1 cellular context compared by ENCODE assay signal in the genomic region with DNA sequence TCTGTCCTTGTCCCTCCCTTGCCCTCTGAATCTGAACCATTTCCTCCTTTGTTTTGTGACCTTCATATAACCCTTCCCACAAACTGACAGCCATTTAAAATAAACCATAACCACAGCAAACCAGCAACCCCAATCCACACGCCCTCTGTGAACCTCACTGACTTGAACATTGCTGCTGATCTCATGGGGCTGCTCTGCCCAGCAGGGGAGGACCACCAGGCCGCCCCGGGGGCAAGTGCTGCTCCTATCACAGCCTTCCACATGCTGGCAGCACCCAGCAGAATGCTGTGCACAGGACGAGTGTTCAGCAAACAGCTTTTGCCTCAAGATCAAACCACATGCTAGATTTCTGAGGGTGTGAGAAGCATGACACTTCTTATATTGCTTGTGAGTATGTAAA.
TF ChIP-seq lines count a peak whose summit lies in the region.

No MANE protein-coding gene starts in this region.

TF ChIP-seq in HepG2, 621 proteins besides CTCF, POLR2A, EP300 and RAD21 (continued from another document):
- TF ChIP-seq, protein P1, sequence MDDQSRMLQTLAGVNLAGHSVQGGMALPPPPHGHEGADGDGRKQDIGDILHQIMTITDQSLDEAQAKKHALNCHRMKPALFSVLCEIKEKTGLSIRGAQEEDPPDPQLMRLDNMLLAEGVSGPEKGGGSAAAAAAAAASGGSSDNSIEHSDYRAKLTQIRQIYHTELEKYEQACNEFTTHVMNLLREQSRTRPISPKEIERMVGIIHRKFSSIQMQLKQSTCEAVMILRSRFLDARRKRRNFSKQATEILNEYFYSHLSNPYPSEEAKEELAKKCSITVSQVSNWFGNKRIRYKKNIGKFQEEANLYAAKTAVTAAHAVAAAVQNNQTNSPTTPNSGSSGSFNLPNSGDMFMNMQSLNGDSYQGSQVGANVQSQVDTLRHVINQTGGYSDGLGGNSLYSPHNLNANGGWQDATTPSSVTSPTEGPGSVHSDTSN (CRISPR knock-in tag; IDR thresholded peaks at IDR 0.05; ENCODE audit: borderline replicate concordance): no peak
- no peak for TF ChIP-seq TBX3 (IDR thresholded peaks at IDR 0.05; ENCODE audit: borderline replicate concordance)
- TF ChIP-seq, protein P2, sequence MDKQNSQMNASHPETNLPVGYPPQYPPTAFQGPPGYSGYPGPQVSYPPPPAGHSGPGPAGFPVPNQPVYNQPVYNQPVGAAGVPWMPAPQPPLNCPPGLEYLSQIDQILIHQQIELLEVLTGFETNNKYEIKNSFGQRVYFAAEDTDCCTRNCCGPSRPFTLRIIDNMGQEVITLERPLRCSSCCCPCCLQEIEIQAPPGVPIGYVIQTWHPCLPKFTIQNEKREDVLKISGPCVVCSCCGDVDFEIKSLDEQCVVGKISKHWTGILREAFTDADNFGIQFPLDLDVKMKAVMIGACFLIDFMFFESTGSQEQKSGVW (CRISPR knock-in tag; IDR thresholded peaks at IDR 0.05; ENCODE audit: borderline replicate concordance): no peak
- TF ChIP-seq FOSL1 (CRISPR knock-in tag; IDR thresholded peaks at IDR 0.05; ENCODE audit: borderline replicate concordance): no peak
- no peak for TF ChIP-seq RBM22 (optimal IDR thresholded peaks at IDR 0.05; ENCODE audit: low read length)
- TF ChIP-seq ZIK1 (CRISPR knock-in tag; IDR thresholded peaks at IDR 0.05; ENCODE audit: borderline replicate concordance, low read depth): no peak
- TF ChIP-seq TBP (CRISPR knock-in tag; IDR thresholded peaks at IDR 0.05): no peak
- TF ChIP-seq, protein P3, sequence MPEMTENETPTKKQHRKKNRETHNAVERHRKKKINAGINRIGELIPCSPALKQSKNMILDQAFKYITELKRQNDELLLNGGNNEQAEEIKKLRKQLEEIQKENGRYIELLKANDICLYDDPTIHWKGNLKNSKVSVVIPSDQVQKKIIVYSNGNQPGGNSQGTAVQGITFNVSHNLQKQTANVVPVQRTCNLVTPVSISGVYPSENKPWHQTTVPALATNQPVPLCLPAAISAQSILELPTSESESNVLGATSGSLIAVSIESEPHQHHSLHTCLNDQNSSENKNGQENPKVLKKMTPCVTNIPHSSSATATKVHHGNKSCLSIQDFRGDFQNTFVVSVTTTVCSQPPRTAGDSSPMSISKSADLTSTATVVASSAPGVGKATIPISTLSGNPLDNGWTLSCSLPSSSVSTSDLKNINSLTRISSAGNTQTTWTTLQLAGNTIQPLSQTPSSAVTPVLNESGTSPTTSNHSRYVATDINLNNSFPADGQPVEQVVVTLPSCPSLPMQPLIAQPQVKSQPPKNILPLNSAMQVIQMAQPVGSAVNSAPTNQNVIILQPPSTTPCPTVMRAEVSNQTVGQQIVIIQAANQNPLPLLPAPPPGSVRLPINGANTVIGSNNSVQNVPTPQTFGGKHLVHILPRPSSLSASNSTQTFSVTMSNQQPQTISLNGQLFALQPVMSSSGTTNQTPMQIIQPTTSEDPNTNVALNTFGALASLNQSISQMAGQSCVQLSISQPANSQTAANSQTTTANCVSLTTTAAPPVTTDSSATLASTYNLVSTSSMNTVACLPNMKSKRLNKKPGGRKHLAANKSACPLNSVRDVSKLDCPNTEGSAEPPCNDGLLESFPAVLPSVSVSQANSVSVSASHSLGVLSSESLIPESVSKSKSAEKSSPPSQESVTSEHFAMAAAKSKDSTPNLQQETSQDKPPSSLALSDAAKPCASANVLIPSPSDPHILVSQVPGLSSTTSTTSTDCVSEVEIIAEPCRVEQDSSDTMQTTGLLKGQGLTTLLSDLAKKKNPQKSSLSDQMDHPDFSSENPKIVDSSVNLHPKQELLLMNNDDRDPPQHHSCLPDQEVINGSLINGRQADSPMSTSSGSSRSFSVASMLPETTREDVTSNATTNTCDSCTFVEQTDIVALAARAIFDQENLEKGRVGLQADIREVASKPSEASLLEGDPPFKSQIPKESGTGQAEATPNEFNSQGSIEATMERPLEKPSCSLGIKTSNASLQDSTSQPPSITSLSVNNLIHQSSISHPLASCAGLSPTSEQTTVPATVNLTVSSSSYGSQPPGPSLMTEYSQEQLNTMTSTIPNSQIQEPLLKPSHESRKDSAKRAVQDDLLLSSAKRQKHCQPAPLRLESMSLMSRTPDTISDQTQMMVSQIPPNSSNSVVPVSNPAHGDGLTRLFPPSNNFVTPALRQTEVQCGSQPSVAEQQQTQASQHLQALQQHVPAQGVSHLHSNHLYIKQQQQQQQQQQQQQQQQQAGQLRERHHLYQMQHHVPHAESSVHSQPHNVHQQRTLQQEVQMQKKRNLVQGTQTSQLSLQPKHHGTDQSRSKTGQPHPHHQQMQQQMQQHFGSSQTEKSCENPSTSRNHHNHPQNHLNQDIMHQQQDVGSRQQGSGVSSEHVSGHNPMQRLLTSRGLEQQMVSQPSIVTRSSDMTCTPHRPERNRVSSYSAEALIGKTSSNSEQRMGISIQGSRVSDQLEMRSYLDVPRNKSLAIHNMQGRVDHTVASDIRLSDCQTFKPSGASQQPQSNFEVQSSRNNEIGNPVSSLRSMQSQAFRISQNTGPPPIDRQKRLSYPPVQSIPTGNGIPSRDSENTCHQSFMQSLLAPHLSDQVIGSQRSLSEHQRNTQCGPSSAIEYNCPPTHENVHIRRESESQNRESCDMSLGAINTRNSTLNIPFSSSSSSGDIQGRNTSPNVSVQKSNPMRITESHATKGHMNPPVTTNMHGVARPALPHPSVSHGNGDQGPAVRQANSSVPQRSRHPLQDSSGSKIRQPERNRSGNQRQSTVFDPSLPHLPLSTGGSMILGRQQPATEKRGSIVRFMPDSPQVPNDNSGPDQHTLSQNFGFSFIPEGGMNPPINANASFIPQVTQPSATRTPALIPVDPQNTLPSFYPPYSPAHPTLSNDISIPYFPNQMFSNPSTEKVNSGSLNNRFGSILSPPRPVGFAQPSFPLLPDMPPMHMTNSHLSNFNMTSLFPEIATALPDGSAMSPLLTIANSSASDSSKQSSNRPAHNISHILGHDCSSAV (CRISPR knock-in tag; IDR thresholded peaks at IDR 0.05; ENCODE audit: borderline replicate concordance): no peak
